Comparison of ENCODE assay signal across 9 cellular contexts in the genomic region with DNA sequence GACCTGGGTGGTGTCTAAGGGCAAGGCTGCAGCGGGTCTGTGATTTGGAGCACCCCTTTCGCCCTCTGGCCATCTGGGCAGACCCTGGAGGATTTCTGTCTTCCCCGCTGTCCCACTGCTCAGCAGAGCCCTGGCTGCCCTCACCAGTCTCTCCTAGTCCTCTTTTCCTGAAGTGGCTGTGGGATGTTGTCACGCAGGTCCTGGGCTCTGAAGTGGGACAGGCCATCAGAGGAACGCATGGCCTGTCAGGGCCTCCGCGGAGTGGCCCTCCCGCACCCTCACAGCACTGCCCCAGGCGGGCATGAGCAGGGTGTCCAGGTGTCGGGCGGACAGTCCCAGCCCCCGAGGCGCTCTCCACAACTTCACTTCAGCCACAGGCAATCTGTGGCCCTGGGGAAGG. TPM values are rescaled to one million over a fixed set of nuclear protein-coding genes. Genes with fewer than 3 reads are reported as not detected.
DNase-seq lines count a peak whose midpoint lies in the region; ATAC-seq and TF ChIP-seq lines count a peak whose summit lies in the region.
"Had no signal": no experiment of that assay in that cellular context is flagged by ENCODE, and none has a peak within 500 bp of the region (broad histone marks: within the 10 kb centered on the region; RNA-seq: fewer than 3 reads in every experiment).

No MANE protein-coding gene starts in this region.

- H2AFZ ChIP-seq in mesenchymal stem cell (ENCODE audit: low read depth, low read length) = peak overlapping the region; percentile 18

- peaks cover 20% of the 10 kb centered on the region for H3K79me1 ChIP-seq in mesenchymal stem cell (replicated peaks; ENCODE audit: low read length, poor library complexity, severe bottlenecking)

- no peak for DNase-seq in activated naive CD4-positive, alpha-beta T cell treated with anti-CD3 and anti-CD28 coated beads, Interleukin-2, amount 50 U/mL, for 16 hours
- no peak for DNase-seq in activated naive CD4-positive, alpha-beta T cell treated with anti-CD3 and anti-CD28 coated beads, Interleukin-2, amount 50 U/mL, for 72 hours (ENCODE audit: low spot score in 2 of 2)
- DNase-seq in mesenchymal stem cell (no peak), transverse colon (peak; percentile 8), kidney glomerular epithelial cell (lab: John Stamatoyannopoulos, UW) (no peak), HUDEP-2 (lab: John Stamatoyannopoulos, UW; ENCODE audit: unreplicated experiment in 76 of 76) (no peak)
- DNase-seq: SJCRH30 had no signal

- peaks cover 4% of the 10 kb centered on the region for H3K9me3 Mint-ChIP-seq in activated naive CD4-positive, alpha-beta T cell treated with anti-CD3 and anti-CD28 coated beads, Interleukin-2, amount 50 U/mL, for 24 hours
- peaks cover 6 to 7% of the 10 kb centered on the region in 2 donors for H3K9me3 Mint-ChIP-seq in activated naive CD4-positive, alpha-beta T cell treated with anti-CD3 and anti-CD28 coated beads, Interleukin-2, amount 50 U/mL, for 72 hours

- peaks cover 15 to 29% of the 10 kb centered on the region in 2 experiments for H3K36me3 ChIP-seq in mesenchymal stem cell (ENCODE audit: control insufficient read depth in 1 of 2, insufficient read depth in 2 of 2, low read depth in 1 of 2, low read length in 2 of 2)
- H3K36me3 ChIP-seq in transverse colon = no peaks in the 10 kb centered on the region
- H3K36me3 ChIP-seq: SJCRH30 had no signal

- H2BK15ac ChIP-seq in mesenchymal stem cell (ENCODE audit: low read depth, poor library complexity, severe bottlenecking) = peak overlapping the region; percentile 30

- peak overlapping the region; percentile 23 for H3K27ac Mint-ChIP-seq in activated naive CD4-positive, alpha-beta T cell treated with anti-CD3 and anti-CD28 coated beads, Interleukin-2, amount 50 U/mL, for 24 hours
- H3K27ac Mint-ChIP-seq in activated naive CD4-positive, alpha-beta T cell treated with anti-CD3 and anti-CD28 coated beads, Interleukin-2, amount 50 U/mL, for 72 hours = peak overlapping the region; percentile 60 to 84

- 98% methylated on average over 13 of the region's 13 CpGs for WGBS in mesenchymal stem cell
- 98% methylated on average over 13 of the region's 13 CpGs; no CpG with 5 or more reads in 1 of the 2 donors for WGBS in transverse colon (ENCODE audit: low coverage in 1 of 2), 2 donors

- no peak overlapping the region for H2AK5ac ChIP-seq in mesenchymal stem cell (ENCODE audit: low read length, severe bottlenecking)

- no peak for ATAC-seq in activated naive CD4-positive, alpha-beta T cell treated with anti-CD3 and anti-CD28 coated beads, Interleukin-2, amount 50 U/mL, for 72 hours
- ATAC-seq in GM21717 (IDR thresholded peaks at IDR 0.05; ENCODE audit: unreplicated experiment) = no peak

- H2BK5ac ChIP-seq in mesenchymal stem cell (ENCODE audit: low read depth, low read length, poor library complexity, severe bottlenecking) = no peak overlapping the region

- in situ Hi-C loops in transverse colon (cut with MboI; ENCODE audit: low pct_ligation_motif_present in 1 of 4, low pct_unique_long_range_greater_than_20kb in 1 of 4, low sequenced_read_pairs in 3 of 4) = loop anchor here in 1 of 4 donors (10.0 kb wide), 1 partner anchor 91 kb away; no protein-coding TSS in a partner anchor

- TF ChIP-seq EP300 in transverse colon (IDR thresholded peaks at IDR 0.05; ENCODE audit: low read depth) = no peak

- no peak for TF ChIP-seq CTCF in transverse colon (IDR thresholded peaks at IDR 0.05)

- no peak overlapping the region for H2BK120ac ChIP-seq in mesenchymal stem cell (ENCODE audit: low read depth, low read length)

- intact Hi-C loops in transverse colon (cut with DNase I; ENCODE audit: low total_unique reads) = no loop called here

- H2BK12ac ChIP-seq in mesenchymal stem cell (ENCODE audit: low read length in 2 of 2) = peak overlapping the region; percentile 12 to 67

- no peaks in the 10 kb centered on the region for H3K27me3 Mint-ChIP-seq in activated naive CD4-positive, alpha-beta T cell treated with anti-CD3 and anti-CD28 coated beads, Interleukin-2, amount 50 U/mL, for 24 hours

- peak overlapping the region; percentile 85 for H3K9ac ChIP-seq in mesenchymal stem cell (ENCODE audit: low read length)

- H3K9me3 ChIP-seq in mesenchymal stem cell (ENCODE audit: control insufficient read depth, low read length) = no peaks in the 10 kb centered on the region
- no peaks in the 10 kb centered on the region for H3K9me3 ChIP-seq in transverse colon
- H3K9me3 ChIP-seq: SJCRH30 had no signal

- H3K23ac ChIP-seq in mesenchymal stem cell (ENCODE audit: low read length in 2 of 2) = no peak overlapping the region

- peaks cover 20% of the 10 kb centered on the region for H3K36me3 Mint-ChIP-seq in activated naive CD4-positive, alpha-beta T cell treated with anti-CD3 and anti-CD28 coated beads, Interleukin-2, amount 50 U/mL, for 24 hours
- H3K36me3 Mint-ChIP-seq in activated naive CD4-positive, alpha-beta T cell treated with anti-CD3 and anti-CD28 coated beads, Interleukin-2, amount 50 U/mL, for 72 hours = peaks cover 31 to 35% of the 10 kb centered on the region in 2 donors

- H3K4me2 ChIP-seq in mesenchymal stem cell (ENCODE audit: low read length, poor library complexity, severe bottlenecking) = no peak overlapping the region

- no peak overlapping the region for H3K27ac ChIP-seq in mesenchymal stem cell (ENCODE audit: low read length, poor library complexity, severe bottlenecking)
- H3K27ac ChIP-seq in transverse colon = peak overlapping the region; percentile 92 to 97 (median 94)
- H3K27ac ChIP-seq: SJCRH30 had no signal

- H3K4me3 Mint-ChIP-seq in activated naive CD4-positive, alpha-beta T cell treated with anti-CD3 and anti-CD28 coated beads, Interleukin-2, amount 50 U/mL, for 24 hours = peak overlapping the region; percentile 83

- peaks cover 13% of the 10 kb centered on the region for H3K4me1 ChIP-seq in mesenchymal stem cell (ENCODE audit: control insufficient read depth, insufficient read depth, low read depth, low read length)
- peaks cover 8 to 33% (median 24%) of the 10 kb centered on the region in 4 donors for H3K4me1 ChIP-seq in transverse colon
- H3K4me1 ChIP-seq: SJCRH30 had no signal

- peak overlapping the region in 1 of 2 experiments; percentile 78 for H3K4me3 ChIP-seq in mesenchymal stem cell (ENCODE audit: insufficient read depth in 1 of 2, low read depth in 1 of 2, low read length in 2 of 2)
- H3K4me3 ChIP-seq in transverse colon = peak overlapping the region in 1 of 4 donors; percentile 69

- H3K14ac ChIP-seq in mesenchymal stem cell (ENCODE audit: low read length in 2 of 2) = no peak overlapping the region

- no peak overlapping the region for H3K4ac ChIP-seq in mesenchymal stem cell (ENCODE audit: low read depth in 1 of 2, low read length in 2 of 2)

- H4K8ac ChIP-seq in mesenchymal stem cell (ENCODE audit: low read length) = no peak overlapping the region

- H3K4me1 Mint-ChIP-seq in activated naive CD4-positive, alpha-beta T cell treated with anti-CD3 and anti-CD28 coated beads, Interleukin-2, amount 50 U/mL, for 24 hours = peaks cover 69% of the 10 kb centered on the region

- H3K27me3 ChIP-seq in mesenchymal stem cell (ENCODE audit: control insufficient read depth in 1 of 2, insufficient read depth in 1 of 2, low read length in 2 of 2) (peaks cover 3 to 14% of the 10 kb centered on the region in 2 experiments), transverse colon (no peaks in the 10 kb centered on the region)

- no peak overlapping the region for H3K18ac ChIP-seq in mesenchymal stem cell (ENCODE audit: low read depth in 1 of 2, low read length in 2 of 2)

- H4K91ac ChIP-seq in mesenchymal stem cell (ENCODE audit: low read length) = no peak overlapping the region

- no peak for TF ChIP-seq POLR2A in transverse colon (IDR thresholded peaks at IDR 0.05)

RNA-seq across cellular contexts. Expression of gene TMEM185B, which starts 1.1 kb away (rescaled TPM):
- total RNA-seq in activated naive CD4-positive, alpha-beta T cell treated with anti-CD3 and anti-CD28 coated beads, Interleukin-2, amount 50 U/mL, for 72 hours = 10 to 100 TPM; 11.9 to 22.5 TPM
- 24.4 TPM for polyA plus RNA-seq in mesenchymal stem cell (2013, experiment 1 of 2)
- polyA plus RNA-seq in mesenchymal stem cell (2013, experiment 2 of 2) = 24.2 TPM
- total RNA-seq in transverse colon = 10 to 100 TPM; 12.1 to 23.2 (median 17.8) TPM

RNA-seq across cellular contexts. Expression of gene RALB, which starts 28.4 kb away (rescaled TPM):
- 10 to 100 TPM; 25.9 to 66.7 TPM for total RNA-seq in activated naive CD4-positive, alpha-beta T cell treated with anti-CD3 and anti-CD28 coated beads, Interleukin-2, amount 50 U/mL, for 72 hours
- 50.6 TPM for polyA plus RNA-seq in mesenchymal stem cell (2013, experiment 1 of 2)
- 51.3 TPM for polyA plus RNA-seq in mesenchymal stem cell (2013, experiment 2 of 2)
- total RNA-seq in transverse colon = 10 to 100 TPM; 18.9 to 81.0 (median 59.4) TPM
